1 cellular context compared by ENCODE assay signal in genomic region chr10:99732033-99732912, GRCh38.
TF ChIP-seq lines count a peak whose summit lies in the region.

Gene COX15 (minus strand): TSS chr10:99732127. CDS start chr10:99732049, 78 bp downstream.
A gene with protein sequence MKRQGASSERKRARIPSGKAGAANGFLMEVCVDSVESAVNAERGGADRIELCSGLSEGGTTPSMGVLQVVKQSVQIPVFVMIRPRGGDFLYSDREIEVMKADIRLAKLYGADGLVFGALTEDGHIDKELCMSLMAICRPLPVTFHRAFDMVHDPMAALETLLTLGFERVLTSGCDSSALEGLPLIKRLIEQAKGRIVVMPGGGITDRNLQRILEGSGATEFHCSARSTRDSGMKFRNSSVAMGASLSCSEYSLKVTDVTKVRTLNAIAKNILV (plus strand): TSS chr10:99732234. CDS start chr10:99732349, 115 bp downstream.

TF ChIP-seq in HepG2, 621 proteins besides CTCF, POLR2A, EP300 and RAD21 (continued from another document and continues in another):
- TF ChIP-seq HNF1B (CRISPR knock-in tag; IDR thresholded peaks at IDR 0.05) (peak; percentile 92), ZNF543 (CRISPR knock-in tag; IDR thresholded peaks at IDR 0.05) (no peak), MAFF (IDR thresholded peaks at IDR 0.05; ENCODE audit: low read depth, low read length) (no peak), MAFG (CRISPR knock-in tag; IDR thresholded peaks at IDR 0.05) (no peak), PRDM10 (CRISPR knock-in tag; IDR thresholded peaks at IDR 0.05; ENCODE audit: low read depth) (peak; percentile 24; the same call in 1 of the 2 replicates), CBX2 (IDR thresholded peaks at IDR 0.05; ENCODE audit: low read depth, low read length) (no peak), CBX2 (CRISPR knock-in tag; IDR thresholded peaks at IDR 0.05; ENCODE audit: low read depth) (no peak), ZSCAN31 (CRISPR knock-in tag; IDR thresholded peaks at IDR 0.05; ENCODE audit: low read depth) (peak; percentile 85), KDM6A (CRISPR knock-in tag; IDR thresholded peaks at IDR 0.05; ENCODE audit: low read depth) (no peak), ZNF382 (CRISPR knock-in tag; IDR thresholded peaks at IDR 0.05; ENCODE audit: borderline replicate concordance) (no peak), ZBTB49 (CRISPR knock-in tag; IDR thresholded peaks at IDR 0.05; ENCODE audit: borderline replicate concordance) (peak; percentile 1; the same call in 1 of the 2 replicates), RBAK (CRISPR knock-in tag; IDR thresholded peaks at IDR 0.05) (no peak), SMC3 (IDR thresholded peaks at IDR 0.05; ENCODE audit: low read length) (peak; percentile 40), XBP1 (CRISPR knock-in tag; IDR thresholded peaks at IDR 0.05) (no peak), BRCA1 (CRISPR knock-in tag; IDR thresholded peaks at IDR 0.05) (0 out of 2 replicates have a peak, but pooled peaks have one; percentile 53), PHF5A (CRISPR knock-in tag; IDR thresholded peaks at IDR 0.05; ENCODE audit: low read depth, unreplicated experiment) (peak; percentile 10), NRL (CRISPR knock-in tag; IDR thresholded peaks at IDR 0.05; ENCODE audit: borderline replicate concordance) (peak; percentile 86), RBFOX2 (IDR thresholded peaks at IDR 0.05; ENCODE audit: low read depth, low read length) (peak; percentile 97), ZNF639 (CRISPR knock-in tag; conservative IDR thresholded peaks at IDR 0.05) (peak; percentile 44; the same call in 1 of the 2 replicates), TCF7 (IDR thresholded peaks at IDR 0.05; ENCODE audit: low read depth) (no peak), PAX8 (CRISPR knock-in tag; IDR thresholded peaks at IDR 0.05; ENCODE audit: borderline replicate concordance) (peak; percentile 68; the same call in 1 of the 2 replicates), ZBTB40 (IDR thresholded peaks at IDR 0.05) (peak; percentile 34; the same call in 1 of the 2 replicates), ZBTB40 (CRISPR knock-in tag; IDR thresholded peaks at IDR 0.05) (peak; percentile 77), ZNF207 (IDR thresholded peaks at IDR 0.05; ENCODE audit: borderline replicate concordance) (no peak), ZNF337 (CRISPR knock-in tag; IDR thresholded peaks at IDR 0.05; ENCODE audit: borderline replicate concordance, low read depth) (peak; percentile 80; the same call in 1 of the 2 replicates), ZNF567 (CRISPR knock-in tag; IDR thresholded peaks at IDR 0.05; ENCODE audit: borderline replicate concordance) (0 out of 2 replicates have a peak, but pooled peaks have one; percentile 26)
- TF ChIP-seq, protein P1, sequence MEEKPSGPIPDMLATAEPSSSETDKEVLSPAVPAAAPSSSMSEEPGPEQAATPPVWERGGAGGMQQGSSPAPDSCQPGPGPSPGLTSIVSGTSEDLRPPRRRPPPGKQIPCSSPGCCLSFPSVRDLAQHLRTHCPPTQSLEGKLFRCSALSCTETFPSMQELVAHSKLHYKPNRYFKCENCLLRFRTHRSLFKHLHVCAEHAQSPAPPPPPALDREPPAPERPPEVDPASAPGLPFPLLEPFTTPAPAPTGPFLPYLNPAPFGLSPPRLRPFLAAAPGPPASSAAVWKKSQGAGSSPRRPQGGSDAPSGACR (CRISPR knock-in tag; IDR thresholded peaks at IDR 0.05): peak; percentile 26
- TF ChIP-seq, protein P2, sequence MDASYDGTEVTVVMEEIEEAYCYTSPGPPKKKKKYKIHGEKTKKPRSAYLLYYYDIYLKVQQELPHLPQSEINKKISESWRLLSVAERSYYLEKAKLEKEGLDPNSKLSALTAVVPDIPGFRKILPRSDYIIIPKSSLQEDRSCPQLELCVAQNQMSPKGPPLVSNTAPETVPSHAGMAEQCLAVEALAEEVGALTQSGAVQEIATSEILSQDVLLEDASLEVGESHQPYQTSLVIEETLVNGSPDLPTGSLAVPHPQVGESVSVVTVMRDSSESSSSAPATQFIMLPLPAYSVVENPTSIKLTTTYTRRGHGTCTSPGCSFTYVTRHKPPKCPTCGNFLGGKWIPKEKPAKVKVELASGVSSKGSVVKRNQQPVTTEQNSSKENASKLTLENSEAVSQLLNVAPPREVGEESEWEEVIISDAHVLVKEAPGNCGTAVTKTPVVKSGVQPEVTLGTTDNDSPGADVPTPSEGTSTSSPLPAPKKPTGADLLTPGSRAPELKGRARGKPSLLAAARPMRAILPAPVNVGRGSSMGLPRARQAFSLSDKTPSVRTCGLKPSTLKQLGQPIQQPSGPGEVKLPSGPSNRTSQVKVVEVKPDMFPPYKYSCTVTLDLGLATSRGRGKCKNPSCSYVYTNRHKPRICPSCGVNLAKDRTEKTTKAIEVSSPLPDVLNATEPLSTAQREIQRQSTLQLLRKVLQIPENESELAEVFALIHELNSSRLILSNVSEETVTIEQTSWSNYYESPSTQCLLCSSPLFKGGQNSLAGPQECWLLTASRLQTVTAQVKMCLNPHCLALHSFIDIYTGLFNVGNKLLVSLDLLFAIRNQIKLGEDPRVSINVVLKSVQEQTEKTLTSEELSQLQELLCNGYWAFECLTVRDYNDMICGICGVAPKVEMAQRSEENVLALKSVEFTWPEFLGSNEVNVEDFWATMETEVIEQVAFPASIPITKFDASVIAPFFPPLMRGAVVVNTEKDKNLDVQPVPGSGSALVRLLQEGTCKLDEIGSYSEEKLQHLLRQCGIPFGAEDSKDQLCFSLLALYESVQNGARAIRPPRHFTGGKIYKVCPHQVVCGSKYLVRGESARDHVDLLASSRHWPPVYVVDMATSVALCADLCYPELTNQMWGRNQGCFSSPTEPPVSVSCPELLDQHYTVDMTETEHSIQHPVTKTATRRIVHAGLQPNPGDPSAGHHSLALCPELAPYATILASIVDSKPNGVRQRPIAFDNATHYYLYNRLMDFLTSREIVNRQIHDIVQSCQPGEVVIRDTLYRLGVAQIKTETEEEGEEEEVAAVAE (CRISPR knock-in tag; IDR thresholded peaks at IDR 0.05; ENCODE audit: borderline replicate concordance): peak; percentile 51; the same call in 1 of the 2 replicates
